In genomic region chr9:116689633-116690032, GRCh38 we compare ENCODE assay signal across 21 cellular contexts. TPM values are rescaled to one million over a fixed set of nuclear protein-coding genes. Genes with fewer than 3 reads are reported as not detected.
DNase-seq lines count a peak whose midpoint lies in the region; ATAC-seq and TF ChIP-seq lines count a peak whose summit lies in the region.
"Had no signal": no experiment of that assay in that cellular context is flagged by ENCODE, and none has a peak within 500 bp of the region (broad histone marks: within the 10 kb centered on the region; RNA-seq: fewer than 3 reads in every experiment).

No MANE protein-coding gene starts in this region.

- peaks cover 3% of the 10 kb centered on the region for H3F3A ChIP-seq in SK-N-SH (replicated peaks; ENCODE audit: insufficient read depth)

- POLR2A ChIA-PET in SK-N-SH (lab: Yijun Ruan, JAX), result no interaction called here

- ATAC-seq in SK-N-SH treated with all-trans-retinoic acid at 6 μM for 48 hours, result no peak
- no peak for ATAC-seq in psoas muscle
- ATAC-seq: activated CD4-positive, alpha-beta T cell treated with anti-CD3 and anti-CD28 coated beads for 36 hours; activated CD8-positive, alpha-beta memory T cell treated with anti-CD3 and anti-CD28 coated beads, Interleukin-2, amount 10 ng/mL, durations not matched to agents 7 days and 5 days; Panc1 had no signal

- H3K4me3 Mint-ChIP-seq in endodermal cell, result no peak overlapping the region
- H3K4me3 Mint-ChIP-seq: activated CD4-positive, alpha-beta T cell treated with anti-CD3 and anti-CD28 coated beads for 36 hours had no signal

- TF ChIP-seq EP300 in SK-N-SH (IDR thresholded peaks at IDR 0.05; ENCODE audit: borderline replicate concordance in 1 of 2, low read depth in 1 of 2, low read length in 1 of 2), result no peak

- DNase-seq in SK-N-SH, result no peak
- DNase-seq in OCI-M1 (lab: John Stamatoyannopoulos, UW), result peak; percentile 22
- no peak for DNase-seq in endodermal cell
- no peak for DNase-seq in psoas muscle
- DNase-seq in left ventricle myocardium inferior, result no peak
- no peak for DNase-seq in hippocampal formation (lab: John Stamatoyannopoulos, UW)
- DNase-seq in amygdala (lab: John Stamatoyannopoulos, UW), result no peak
- DNase-seq: activated CD4-positive, alpha-beta T cell treated with anti-CD3 and anti-CD28 coated beads for 36 hours; activated CD8-positive, alpha-beta memory T cell treated with anti-CD3 and anti-CD28 coated beads, Interleukin-2, amount 10 ng/mL, durations not matched to agents 7 days and 5 days; activated effector memory CD4-positive, alpha-beta T cell treated with Interleukin-2 at 50 U/mL for 16 hours; effector CD4-positive, alpha-beta T cell; GF-D8; MM.1S; NCI-H146; NCI-H774; stimulated activated CD4-positive, alpha-beta T cell treated with anti-CD3 and anti-CD28 coated beads, Interleukin-4, amount 100 ng/mL, for 24 hours had no signal

- CTCF ChIA-PET in SK-N-SH (lab: Yijun Ruan, JAX), result no interaction called here

- intact Hi-C loops in psoas muscle (cut with DNase I) (no loop called here), left ventricle myocardium inferior (cut with micrococcal nuclease) (no loop called here)

- no peak for TF ChIP-seq RAD21 in SK-N-SH (IDR thresholded peaks at IDR 0.05; ENCODE audit: low read length)

- peaks cover 10% of the 10 kb centered on the region for H3K36me3 Mint-ChIP-seq in endodermal cell (ENCODE audit: low read depth)

- peaks cover 0 to 7% of the 10 kb centered on the region in 2 experiments for H3K36me3 ChIP-seq in SK-N-SH (replicated peaks in 1 of 2; ENCODE audit: control insufficient read depth in 1 of 2, insufficient read depth in 2 of 2, low read length in 1 of 2)
- H3K36me3 ChIP-seq in endodermal cell (ENCODE audit: control insufficient read depth, insufficient read depth, low read length), result peaks cover 29% of the 10 kb centered on the region
- peaks cover 0 to under 1% of the 10 kb centered on the region in 2 donors for H3K36me3 ChIP-seq in psoas muscle (ENCODE audit: insufficient read depth in 1 of 2, low read depth in 1 of 2)
- no peaks in the 10 kb centered on the region for H3K36me3 ChIP-seq in left ventricle myocardium inferior
- H3K36me3 ChIP-seq: esophagus muscularis mucosa had no signal

- WGBS in SK-N-SH (ENCODE audit: low lambda C conversion rate), result 100% methylated on average over 1 of the region's 1 CpG
- 69% methylated on average over 1 of the region's 1 CpG; no CpG with 5 or more reads in 1 of the 2 experiments for WGBS in endodermal cell (ENCODE audit: insufficient coverage in 1 of 2, insufficient read length in 1 of 2), 2 experiments
- WGBS in psoas muscle, 3 donors, result 86 to 96% (median 94%) methylated on average over 1 of the region's 1 CpG

- no peak overlapping the region for H3K4me3 ChIP-seq in SK-N-SH (ENCODE audit: low read depth in 2 of 2, low read length in 1 of 2)
- peak overlapping the region; percentile 93 for H3K4me3 ChIP-seq in endodermal cell (ENCODE audit: low read length)
- H3K4me3 ChIP-seq in psoas muscle, result peak overlapping the region; percentile 74
- H3K4me3 ChIP-seq in left ventricle myocardium inferior, result no peak overlapping the region
- H3K4me3 ChIP-seq: esophagus muscularis mucosa, SJSA1 had no signal

- H2AFZ ChIP-seq in SK-N-SH (ENCODE audit: low read depth), result no peak overlapping the region

- TF ChIP-seq CTCF in SK-N-SH (IDR thresholded peaks at IDR 0.05) (no peak), endodermal cell (conservative IDR thresholded peaks at IDR 0.05) (no peak), psoas muscle (IDR thresholded peaks at IDR 0.05) (no peak), left ventricle myocardium inferior (IDR thresholded peaks at IDR 0.05; ENCODE audit: borderline replicate concordance) (no peak)

- H3K27ac Mint-ChIP-seq in endodermal cell, result no peak overlapping the region
- H3K27ac Mint-ChIP-seq: activated CD4-positive, alpha-beta T cell treated with anti-CD3 and anti-CD28 coated beads for 36 hours; activated CD8-positive, alpha-beta memory T cell treated with anti-CD3 and anti-CD28 coated beads, Interleukin-2, amount 10 ng/mL, durations not matched to agents 7 days and 5 days had no signal

- no peaks in the 10 kb centered on the region for H3K9me3 ChIP-seq in SK-N-SH
- H3K9me3 ChIP-seq in endodermal cell (ENCODE audit: control insufficient read depth, low read length), result peaks cover 2% of the 10 kb centered on the region
- H3K9me3 ChIP-seq in psoas muscle, result no peaks in the 10 kb centered on the region
- H3K9me3 ChIP-seq in left ventricle myocardium inferior (replicated peaks), result no peaks in the 10 kb centered on the region
- H3K9me3 ChIP-seq: esophagus muscularis mucosa, SJSA1 had no signal

- H3K27ac ChIP-seq in SK-N-SH (ENCODE audit: low read depth in 2 of 2, low read length in 1 of 2) (no peak overlapping the region; a peak in 1 of 4 replicates), endodermal cell (ENCODE audit: low read depth, low read length) (no peak overlapping the region), psoas muscle (peak overlapping the region; percentile 30), left ventricle myocardium inferior (replicated peaks) (no peak overlapping the region)
- H3K27ac ChIP-seq: 22Rv1, esophagus muscularis mucosa, SJSA1 had no signal

- H3K79me2 ChIP-seq in SK-N-SH (ENCODE audit: insufficient read depth), result peaks cover 72% of the 10 kb centered on the region

- H3K4me1 Mint-ChIP-seq in endodermal cell, result peaks cover 39% of the 10 kb centered on the region

- H3K4me2 ChIP-seq in SK-N-SH, result peak overlapping the region; percentile 92

- peaks cover 6% of the 10 kb centered on the region for H3K9me3 Mint-ChIP-seq in endodermal cell

- H3K27me3 Mint-ChIP-seq in endodermal cell (ENCODE audit: insufficient read depth), result peaks cover 7% of the 10 kb centered on the region
- H3K27me3 Mint-ChIP-seq: activated CD4-positive, alpha-beta T cell treated with anti-CD3 and anti-CD28 coated beads for 36 hours; activated CD8-positive, alpha-beta memory T cell treated with anti-CD3 and anti-CD28 coated beads, Interleukin-2, amount 10 ng/mL, durations not matched to agents 7 days and 5 days had no signal

- H3K9ac ChIP-seq in SK-N-SH (no peak overlapping the region), endodermal cell (ENCODE audit: extremely low read depth, low read length, poor library complexity, severe bottlenecking) (no peak overlapping the region)

- peaks cover 14 to 20% of the 10 kb centered on the region in 2 experiments; a peak in 3 of 4 replicates for H3K4me1 ChIP-seq in SK-N-SH (ENCODE audit: control insufficient read depth in 1 of 2, insufficient read depth in 2 of 2, low read depth in 1 of 2, low read length in 1 of 2)
- no peaks in the 10 kb centered on the region for H3K4me1 ChIP-seq in endodermal cell (ENCODE audit: control insufficient read depth, insufficient read depth, low read length)
- H3K4me1 ChIP-seq in psoas muscle, result peaks cover 52% of the 10 kb centered on the region
- H3K4me1 ChIP-seq in left ventricle myocardium inferior, result peaks cover 81% of the 10 kb centered on the region

- peaks cover 33% of the 10 kb centered on the region for H4K20me1 ChIP-seq in SK-N-SH (ENCODE audit: insufficient read depth)

- no peaks in the 10 kb centered on the region for H3K9me2 ChIP-seq in SK-N-SH

- H3K27me3 ChIP-seq in SK-N-SH (ENCODE audit: insufficient read depth) (no peaks in the 10 kb centered on the region), endodermal cell (ENCODE audit: control insufficient read depth, insufficient read depth, low read length, poor library complexity, severe bottlenecking) (no peaks in the 10 kb centered on the region), psoas muscle (ENCODE audit: insufficient read depth in 3 of 3, low read length in 2 of 3) (no peaks in the 10 kb centered on the region), left ventricle myocardium inferior (ENCODE audit: low read depth) (no peaks in the 10 kb centered on the region)
- H3K27me3 ChIP-seq: esophagus muscularis mucosa, SJSA1 had no signal

TF ChIP-seq in SK-N-SH, 30 proteins besides CTCF, POLR2A, EP300 and RAD21:
- no peak for TF ChIP-seq RFX5 (IDR thresholded peaks at IDR 0.05; ENCODE audit: low read length)

TF ChIP-seq in SK-N-SH treated with all-trans-retinoic acid at 6 μM for 48 hours, 23 proteins besides CTCF, POLR2A, EP300 and RAD21:
- no peak for TF ChIP-seq BACH2 (CRISPR knock-in tag; IDR thresholded peaks at IDR 0.05; ENCODE audit: borderline replicate concordance)

RNA-seq across cellular contexts. Expression of gene TRIM32, which starts 2.5 kb away (rescaled TPM):
- polyA plus RNA-seq in SK-N-SH (2012; rRNA removed) (10.2 and 14.5 TPM in 2 replicates), psoas muscle (10 to 100 TPM in 1 of 3 donors, 1 to 10 TPM in 2; 6.1 to 11.7 (median 9.0) TPM)
- polyA plus RNA-seq in SK-N-SH (2012; cell fraction: cytosol; rRNA removed), result 9.6 and 11.7 TPM in 2 replicates
- polyA plus RNA-seq in SK-N-SH (2012; cell fraction: nucleus; rRNA removed), result 14.8 and 15.0 TPM in 2 replicates
- total RNA-seq in endodermal cell (10 to 100 TPM; 28.0 to 31.3 TPM), psoas muscle (10 to 100 TPM; 15.3 to 47.4 (median 22.3) TPM), left ventricle myocardium inferior (14.9 TPM)
- polyA plus RNA-seq in endodermal cell (2013, experiment 1 of 2), result 17.3 TPM
- 17.7 TPM for polyA plus RNA-seq in endodermal cell (2013, experiment 2 of 2)

Comparison
In these comparisons a context has a peak if more than half of its experiments do, and no peak if none do; other contexts are left out.
1. H3K4me3 ChIP-seq: peak in endodermal cell (single experiment) and psoas muscle (single experiment); none in SK-N-SH (0 of 2) and left ventricle myocardium inferior (single experiment).